ENCODE assay signal across 23 cellular contexts in genomic region chr10:68717435-68717834, GRCh38. TPM values are rescaled to one million over a fixed set of nuclear protein-coding genes. Genes with fewer than 3 reads are reported as not detected.
DNase-seq lines count a peak whose midpoint lies in the region; ATAC-seq, FAIRE-seq and TF ChIP-seq lines count a peak whose summit lies in the region.
"Had no signal": no experiment of that assay in that cellular context is flagged by ENCODE, and none has a peak within 500 bp of the region (broad histone marks: within the 10 kb centered on the region; RNA-seq: fewer than 3 reads in every experiment).

No MANE protein-coding gene starts in this region.

- H3K9me2 ChIP-seq in GM23338 (ENCODE audit: insufficient read depth), result peaks cover 6% of the 10 kb centered on the region; the same call in 1 of the 2 replicates

- in situ Hi-C loops in K562 (cut with MboI), result no loop called here

- peaks cover 6% of the 10 kb centered on the region; the same call in 1 of the 2 replicates for H3K9me3 ChIP-seq in K562 (replicated peaks; ENCODE audit: control insufficient read depth, insufficient read depth, low read depth, low read length)
- H3K9me3 ChIP-seq in neuronal stem cell (replicated peaks in 1 of 2; ENCODE audit: control insufficient read depth in 2 of 2, insufficient read depth in 1 of 2, low read depth in 1 of 2, low read length in 2 of 2), result no peaks in the 10 kb centered on the region
- H3K9me3 ChIP-seq: A549 had no signal

- H3K79me2 ChIP-seq in GM23338 (replicated peaks; ENCODE audit: insufficient read depth), result peaks cover 11% of the 10 kb centered on the region
- H3K79me2 ChIP-seq in K562 (ENCODE audit: control insufficient read depth, insufficient read depth, low read length), result peaks cover 15% of the 10 kb centered on the region

- no peak overlapping the region for H2BK15ac ChIP-seq in neuronal stem cell (ENCODE audit: low read length)

- DNase-seq in GM23338 (ENCODE audit: low spot score), result no peak
- DNase-seq in K562 (ENCODE audit: extremely low read depth in 1 of 4, low spot score in 3 of 4), result peak in 1 of 4 experiments; percentile 14
- DNase-seq in neuronal stem cell (ENCODE audit: low spot score), result no peak
- DNase-seq in stimulated activated CD4-positive, alpha-beta T cell treated with anti-CD3 and anti-CD28 coated beads, Interleukin-2, amount 100 ng/mL, for 24 hours, result no peak
- no peak for DNase-seq in activated CD4-positive, alpha-beta T cell treated with anti-CD3 and anti-CD28 coated beads, Interleukin-2, amount 50 U/mL, for 1 hour
- no peak for DNase-seq in activated effector memory CD4-positive, alpha-beta T cell treated with anti-CD3 and anti-CD28 coated beads, Interleukin-2, amount 50 U/mL, for 16 hours
- DNase-seq: 8988T; ACHN; AML-193; BE2C; CD4-positive, alpha-beta T cell; CD8-positive, alpha-beta memory T cell; DMS 273 treated with DMSO at 0.1 percent for 48 hours; DMS79; GF-D8; H7 had no signal

- CTCF ChIA-PET in K562 (lab: Yijun Ruan, JAX; ENCODE audit: low intra/inter-chr PET ratio), result interaction anchor here (0.5 kb wide), 1 partner anchor 959 kb away, joined by 3 read pairs; no protein-coding TSS in a partner anchor

- WGBS in K562 (ENCODE audit: insufficient coverage, low coverage, missing lambda C conversion rate), result 47% methylated on average over 3 of the region's 3 CpGs
- no CpG with 5 or more reads among the region's 3 CpGs for WGBS in neuronal stem cell (ENCODE audit: extremely low coverage in 2 of 2, insufficient read length in 2 of 2, insufficient replicate concordance in 1 of 2), 2 donors

- H3K4me2 ChIP-seq in GM23338 (no peak overlapping the region), K562 (ENCODE audit: insufficient read depth, low read length) (no peak overlapping the region), neuronal stem cell (ENCODE audit: insufficient read depth, low read length, poor library complexity, severe bottlenecking) (no peak overlapping the region)
- H3K4me2 ChIP-seq: A549; BLaER1 treated with 17β-estradiol and CSF1 and Interleukin-3, amounts not matched to agents 10 nM and 100 nM had no signal

- no peaks in the 10 kb centered on the region for H3K27me3 ChIP-seq in GM23338 (ENCODE audit: insufficient read depth)
- H3K27me3 ChIP-seq in K562 (ENCODE audit: control insufficient read depth in 2 of 2, insufficient read depth in 2 of 2, low read length in 2 of 2), result no peaks in the 10 kb centered on the region
- no peaks in the 10 kb centered on the region for H3K27me3 ChIP-seq in neuronal stem cell (ENCODE audit: control insufficient read depth in 3 of 3, insufficient read depth in 3 of 3, low read depth in 1 of 3, low read length in 3 of 3)
- H3K27me3 ChIP-seq: BE2C; BLaER1 treated with 17β-estradiol and CSF1 and Interleukin-3, amounts not matched to agents 10 nM and 100 nM had no signal

- H3K4me1 ChIP-seq in GM23338 (ENCODE audit: insufficient read depth) (peaks cover 4% of the 10 kb centered on the region; the same call in 1 of the 2 replicates), K562 (replicated peaks in 1 of 2; ENCODE audit: control insufficient read depth in 2 of 2, insufficient read depth in 2 of 2, low read length in 2 of 2) (peaks cover 0 to 16% of the 10 kb centered on the region in 2 experiments; a peak in 3 of 5 replicates), neuronal stem cell (ENCODE audit: control insufficient read depth in 2 of 2, insufficient read depth in 1 of 2, low read depth in 1 of 2, low read length in 2 of 2) (no peaks in the 10 kb centered on the region)
- H3K4me1 ChIP-seq: BE2C had no signal

- H3K9me1 ChIP-seq in K562 (ENCODE audit: control insufficient read depth, insufficient read depth, low read length), result no peaks in the 10 kb centered on the region

- H3K27ac Mint-ChIP-seq in GM23338, result no peak overlapping the region
- H3K27ac Mint-ChIP-seq: CD14-positive monocyte; CD4-positive, alpha-beta T cell had no signal

- H3F3A ChIP-seq in GM23338 (replicated peaks; ENCODE audit: low read depth), result peaks cover 7% of the 10 kb centered on the region; the same call in 1 of the 2 replicates

- POLR2A ChIA-PET in K562 (lab: Yijun Ruan, JAX), result interaction anchor here (1.8 kb wide), 1 partner anchor 21 kb away, joined by 4 read pairs; no protein-coding TSS in a partner anchor

- no peak overlapping the region for H4K91ac ChIP-seq in neuronal stem cell (ENCODE audit: low read depth, low read length, poor library complexity)

- no peak for FAIRE-seq in K562 (lab: Jason Lieb, UNC)
- FAIRE-seq: A549, D721Med, GM12891, H1 had no signal

- peaks cover 10% of the 10 kb centered on the region for H3K27me3 Mint-ChIP-seq in GM23338 (ENCODE audit: insufficient read depth, low read depth, poor library complexity)
- H3K27me3 Mint-ChIP-seq: CD4-positive, alpha-beta T cell; CD8-positive, alpha-beta memory T cell had no signal

- no peak overlapping the region for H2AK5ac ChIP-seq in neuronal stem cell (ENCODE audit: low read depth, low read length)

- no peaks in the 10 kb centered on the region for H4K20me1 ChIP-seq in GM23338 (replicated peaks; ENCODE audit: insufficient read depth)
- H4K20me1 ChIP-seq in K562 (replicated peaks; ENCODE audit: control insufficient read depth, insufficient read depth, low read length), result no peaks in the 10 kb centered on the region
- H4K20me1 ChIP-seq: BLaER1 treated with 17β-estradiol and CSF1 and Interleukin-3, amounts not matched to agents 10 nM and 100 nM had no signal

- no peak for ATAC-seq in GM23338
- no peak for ATAC-seq in K562
- ATAC-seq: A549, HCT116 had no signal

- no peaks in the 10 kb centered on the region for H3K36me3 ChIP-seq in GM23338 (ENCODE audit: insufficient read depth)
- peaks cover 3% of the 10 kb centered on the region; the same call in 1 of the 3 replicates for H3K36me3 ChIP-seq in K562 (ENCODE audit: control insufficient read depth, insufficient read depth, low read length)
- H3K36me3 ChIP-seq in neuronal stem cell (replicated peaks in 1 of 2; ENCODE audit: control insufficient read depth in 2 of 2, insufficient read depth in 2 of 2, low read length in 2 of 2), result peaks cover 0 to 4% of the 10 kb centered on the region in 2 donors

- H2AFZ ChIP-seq in GM23338 (peak overlapping the region; percentile 78; the same call in 1 of the 2 replicates), K562 (ENCODE audit: low read depth, low read length) (peak overlapping the region; percentile 82), neuronal stem cell (ENCODE audit: low read length) (peak overlapping the region; percentile 61)

- H2BK5ac ChIP-seq in neuronal stem cell (ENCODE audit: low read length), result no peak overlapping the region

- no peak overlapping the region for H4K8ac ChIP-seq in neuronal stem cell (ENCODE audit: low read depth, low read length)

- no peak overlapping the region for H3K4me3 ChIP-seq in GM23338
- no peak overlapping the region for H3K4me3 ChIP-seq in K562
- H3K4me3 ChIP-seq in neuronal stem cell (ENCODE audit: low read length in 2 of 2), result no peak overlapping the region
- H3K4me3 ChIP-seq: A549; BLaER1 treated with 17β-estradiol and CSF1 and Interleukin-3, amounts not matched to agents 10 nM and 100 nM had no signal

- no peak for TF ChIP-seq EP300 in K562 (IDR thresholded peaks at IDR 0.05; ENCODE audit: low read length)

- no peak for TF ChIP-seq POLR2A in K562 (conservative IDR thresholded peaks at IDR 0.05)

- no peak overlapping the region for H3K4me3 Mint-ChIP-seq in GM23338
- H3K4me3 Mint-ChIP-seq: CD14-positive monocyte; CD4-positive, alpha-beta T cell; CD8-positive, alpha-beta memory T cell had no signal

- H3K23ac ChIP-seq in neuronal stem cell (ENCODE audit: low read depth, low read length, poor library complexity), result no peak overlapping the region

- H2BK12ac ChIP-seq in neuronal stem cell (ENCODE audit: low read length), result no peak overlapping the region

- no peak overlapping the region for H3K14ac ChIP-seq in neuronal stem cell (ENCODE audit: low read length)

- H3K4me1 Mint-ChIP-seq in GM23338, result peaks cover 5% of the 10 kb centered on the region

- H3K36me3 Mint-ChIP-seq in GM23338 (ENCODE audit: low read depth), result peaks cover 5% of the 10 kb centered on the region

- TF ChIP-seq RAD21 in K562 (CRISPR knock-in tag; conservative IDR thresholded peaks at IDR 0.05 in 1 of 2, IDR thresholded peaks at IDR 0.05 in 1 of 2), result no peak

- H3K4ac ChIP-seq in neuronal stem cell (ENCODE audit: low read length), result no peak overlapping the region

- no peaks in the 10 kb centered on the region for H3K9me3 Mint-ChIP-seq in GM23338
- H3K9me3 Mint-ChIP-seq: CD4-positive, alpha-beta T cell had no signal

- H3K79me1 ChIP-seq in neuronal stem cell (ENCODE audit: low read depth, low read length), result peaks cover 4% of the 10 kb centered on the region

- intact Hi-C loops in K562 (cut with micrococcal nuclease), result no loop called here

- TF ChIP-seq CTCF in GM23338 (conservative IDR thresholded peaks at IDR 0.05; ENCODE audit: low read depth in 2 of 2), result no peak
- TF ChIP-seq CTCF in K562 (IDR thresholded peaks at IDR 0.05 in 2 of 3, conservative IDR thresholded peaks at IDR 0.05 in 1 of 3; ENCODE audit: insufficient read depth in 2 of 3, low read depth in 1 of 3, low read length in 3 of 3), result no peak

- no peak overlapping the region for H3K27ac ChIP-seq in GM23338 (ENCODE audit: low read depth)
- no peak overlapping the region for H3K27ac ChIP-seq in K562 (ENCODE audit: extremely low read depth, low read depth, low read length)
- no peak overlapping the region for H3K27ac ChIP-seq in neuronal stem cell (replicated peaks; ENCODE audit: low read length)
- H3K27ac ChIP-seq: A549; BLaER1 treated with 17β-estradiol and CSF1 and Interleukin-3, amounts not matched to agents 10 nM and 100 nM had no signal

- no peak overlapping the region for H2BK120ac ChIP-seq in neuronal stem cell (ENCODE audit: low read depth, low read length)

- no TSS peak for BruUV-seq in K562 (replicated peaks; lab: Mats Ljungman, UMichigan)

- no peak overlapping the region for H3K9ac ChIP-seq in K562 (ENCODE audit: insufficient read depth in 1 of 2, low read depth in 2 of 2, low read length in 2 of 2)
- H3K9ac ChIP-seq in neuronal stem cell (ENCODE audit: low read depth, low read length, poor library complexity), result no peak overlapping the region
- H3K9ac ChIP-seq: BLaER1 treated with 17β-estradiol and CSF1 and Interleukin-3, amounts not matched to agents 10 nM and 100 nM had no signal

- H3K18ac ChIP-seq in neuronal stem cell (ENCODE audit: low read length), result no peak overlapping the region

RNA-seq across cellular contexts. Expression of gene CCAR1, which starts 3.6 kb away (rescaled TPM):
- total RNA-seq in GM23338 (2014; rRNA removed; shearing (Covaris generic)), result 84.1 and 118 TPM in 2 replicates
- 103 and 121 TPM in 2 replicates for polyA plus RNA-seq in GM23338 (2016; fragmentation: Nextera tagmentation; extraction: Ambion mirVana)
- total RNA-seq in K562 (2011; cell fraction: chromatin; rRNA removed; ENCODE audit: low replicate concordance), result 184 and 338 TPM in 2 replicates
- 93.0 and 93.9 TPM in 2 replicates for total RNA-seq in K562 (2011; cell fraction: nucleolus; rRNA removed)
- 126 and 131 TPM in 2 replicates for total RNA-seq in K562 (2011; cell fraction: nucleoplasm; rRNA removed)
- total RNA-seq in K562 (2014; rRNA removed), result 94.9 and 98.3 TPM in 2 replicates
- total RNA-seq in K562 (2014; rRNA removed; fragmentation: Illumina TruSeq; extraction: Trizol), result 131 and 150 TPM in 2 replicates
- 145 and 157 TPM in 2 replicates for total RNA-seq in K562 (2015; rRNA removed; fragmentation: Illumina TruSeq; extraction: Trizol)
- 88.0 and 102 TPM in 2 replicates for total RNA-seq in K562 (2021)
- polyA plus RNA-seq in K562 (2011; rRNA removed), result 111 and 117 TPM in 2 replicates
- polyA plus RNA-seq in K562 (2011; cell fraction: cytosol; rRNA removed), result 108 and 123 TPM in 2 replicates
- polyA plus RNA-seq in K562 (2011; cell fraction: nucleus; rRNA removed), result 271 and 289 TPM in 2 replicates
- 57.3 and 65.2 TPM in 2 replicates for polyA plus RNA-seq in K562 (2012)
- polyA plus RNA-seq in K562 (2014; fragmentation: Illumina TruSeq; extraction: Trizol), result 117 and 141 TPM in 2 replicates
- 10 to 100 TPM; 44.8 to 68.5 TPM for polyA plus RNA-seq in K562 (2014; fragmentation: Nextera tagmentation; extraction: Ambion mirVana)
- 112 and 173 TPM in 2 replicates for polyA plus RNA-seq in K562 (2014; rRNA removed)
- 139 and 144 TPM in 2 replicates for polyA minus RNA-seq in K562 (2011; rRNA and poly(A)+ RNA removed)
- 31.0 and 42.7 TPM in 2 replicates for polyA minus RNA-seq in K562 (2011; cell fraction: cytosol; rRNA and poly(A)+ RNA removed)
- 95.6 and 155 TPM in 2 replicates for polyA minus RNA-seq in K562 (2011; cell fraction: nucleus; rRNA and poly(A)+ RNA removed)
- 92.0 TPM for polyA plus RNA-seq in neuronal stem cell (2013, experiment 1 of 2)
- polyA plus RNA-seq in neuronal stem cell (2013, experiment 2 of 2), result 106 TPM
